ENCODE assay signal across 18 cellular contexts in genomic region chr5:68304421-68305052, GRCh38.
DNase-seq lines count a peak whose midpoint lies in the region; ATAC-seq and TF ChIP-seq lines count a peak whose summit lies in the region.
"Had no signal": no experiment of that assay in that cellular context is flagged by ENCODE, and none has a peak within 500 bp of the region (broad histone marks: within the 10 kb centered on the region; RNA-seq: fewer than 3 reads in every experiment).

No MANE protein-coding gene starts in this region.

- no peak overlapping the region for H3K4me2 ChIP-seq in mammary epithelial cell (ENCODE audit: insufficient read depth, low read depth, low read length)

- H3K4me1 ChIP-seq in mammary epithelial cell (ENCODE audit: insufficient read depth, low read length) (peaks cover 27% of the 10 kb centered on the region), breast epithelium (no peaks in the 10 kb centered on the region), gastrocnemius medialis (no peaks in the 10 kb centered on the region)

- H3K79me2 ChIP-seq in mammary epithelial cell (ENCODE audit: insufficient read depth, low read length) = peaks cover 3% of the 10 kb centered on the region

- no peak for TF ChIP-seq CTCF in mammary epithelial cell (conservative IDR thresholded peaks at IDR 0.05 in 1 of 2, IDR thresholded peaks at IDR 0.05 in 1 of 2; ENCODE audit: extremely low read depth in 1 of 2, insufficient read depth in 1 of 2, low read depth in 1 of 2, low read length in 2 of 2)
- no peak for TF ChIP-seq CTCF in breast epithelium (IDR thresholded peaks at IDR 0.05)
- no peak for TF ChIP-seq CTCF in fibroblast of the aortic adventitia (IDR thresholded peaks at IDR 0.05; ENCODE audit: insufficient read depth, low read length)
- TF ChIP-seq CTCF in gastrocnemius medialis (IDR thresholded peaks at IDR 0.05 in 4 of 5, conservative IDR thresholded peaks at IDR 0.05 in 1 of 5) = no peak

- intact Hi-C loops in mammary epithelial cell (cut with micrococcal nuclease) = no loop called here
- intact Hi-C loops in breast epithelium (cut with DNase I; ENCODE audit: low total_unique reads) = loop anchor here (5.0 kb wide), 1 partner anchor 533 kb away; no protein-coding TSS in a partner anchor
- intact Hi-C loops in gastrocnemius medialis (cut with DNase I; ENCODE audit: low total_unique reads) = no loop called here

- no peak overlapping the region for H3K4me3 ChIP-seq in mammary epithelial cell (replicated peaks in 1 of 3; ENCODE audit: insufficient read depth in 1 of 3, low read depth in 2 of 3, low read length in 3 of 3)
- no peak overlapping the region for H3K4me3 ChIP-seq in breast epithelium
- no peak overlapping the region for H3K4me3 ChIP-seq in fibroblast of the aortic adventitia (ENCODE audit: low read depth, low read length)
- no peak overlapping the region for H3K4me3 ChIP-seq in gastrocnemius medialis
- H3K4me3 ChIP-seq: right atrium auricular region had no signal

- no peak overlapping the region for H3K27ac ChIP-seq in mammary epithelial cell (ENCODE audit: insufficient read depth, low read depth, low read length)
- peak overlapping the region in 1 of 2 donors; percentile 64 for H3K27ac ChIP-seq in breast epithelium
- no peak overlapping the region for H3K27ac ChIP-seq in gastrocnemius medialis

- BruUV-seq in mammary epithelial cell (replicated peaks; lab: Mats Ljungman, UMichigan) = no TSS peak

- H4K20me1 ChIP-seq in mammary epithelial cell (ENCODE audit: insufficient read depth, low read length) = no peaks in the 10 kb centered on the region

- H3K27me3 ChIP-seq in mammary epithelial cell (ENCODE audit: insufficient read depth, low read length) (no peaks in the 10 kb centered on the region), breast epithelium (no peaks in the 10 kb centered on the region), gastrocnemius medialis (no peaks in the 10 kb centered on the region)
- H3K27me3 ChIP-seq: BE2C, right atrium auricular region had no signal

- WGBS in mammary epithelial cell (ENCODE audit: low coverage, missing lambda C conversion rate) = 78% methylated on average over 3 of the region's 3 CpGs

- in situ Hi-C loops in mammary epithelial cell (cut with MboI; ENCODE audit: low sequenced_read_pairs in 2 of 2) (no loop called here), gastrocnemius medialis (cut with MboI; ENCODE audit: low sequenced_read_pairs in 4 of 4) (no loop called here)

- H3K9me3 ChIP-seq in mammary epithelial cell (replicated peaks; ENCODE audit: insufficient read depth, low read length) (no peaks in the 10 kb centered on the region), breast epithelium (no peaks in the 10 kb centered on the region), gastrocnemius medialis (no peaks in the 10 kb centered on the region)
- H3K9me3 ChIP-seq: BE2C, right atrium auricular region had no signal

- no peak overlapping the region for H3K9ac ChIP-seq in mammary epithelial cell (ENCODE audit: insufficient read depth, low read length)

- DNase-seq in mammary epithelial cell (peak; percentile 40), breast epithelium (ENCODE audit: low spot score in 2 of 2) (no peak), RPMI7951 (ENCODE audit: low read depth) (peak; percentile 74), fibroblast of the aortic adventitia (ENCODE audit: low read depth) (peak; percentile 38), stromal cell of bone marrow (ENCODE audit: low read depth) (peak; percentile 16), gastrocnemius medialis (no peak)
- DNase-seq: effector memory CD4-positive, alpha-beta T cell; IMR-90; NCI-H1436; NCI-H526; nephron progenitor cell; Right ventricle myocardium superior; stimulated activated CD4-positive, alpha-beta T cell treated with anti-CD3 and anti-CD28 coated beads, Interleukin-4, amount 100 ng/mL, for 4 hours; stimulated activated naive B cell treated with anti-CD40 and anti-IgM and Interleukin-4, amounts not matched to agents 10 μg/mL and 1 μg/mL and 100 μg/mL, for 72 hours had no signal

- no peak for TF ChIP-seq POLR2A in breast epithelium (IDR thresholded peaks at IDR 0.05)
- no peak for TF ChIP-seq POLR2A in gastrocnemius medialis (IDR thresholded peaks at IDR 0.05)

- H3K36me3 ChIP-seq in mammary epithelial cell (ENCODE audit: insufficient read depth, low read length) = peaks cover 2% of the 10 kb centered on the region
- H3K36me3 ChIP-seq in breast epithelium = no peaks in the 10 kb centered on the region
- peaks cover 0 to 5% of the 10 kb centered on the region in 2 donors for H3K36me3 ChIP-seq in gastrocnemius medialis

- no peak overlapping the region for H2AFZ ChIP-seq in mammary epithelial cell (ENCODE audit: low read depth, low read length)

- CTCF ChIA-PET in mammary epithelial cell (lab: Charles Lee; ENCODE audit: low non-redundant PET) = no interaction called here

- ATAC-seq in HG03460 (IDR thresholded peaks at IDR 0.05; ENCODE audit: unreplicated experiment) (no peak), HG03565 (IDR thresholded peaks at IDR 0.05; ENCODE audit: unreplicated experiment) (no peak), gastrocnemius medialis (no peak)
- ATAC-seq: stimulated activated naive B cell treated with anti-CD40 and anti-IgM and Interleukin-4, amounts not matched to agents 10 μg/mL and 1 μg/mL and 100 μg/mL, for 72 hours had no signal

- dilution Hi-C loops in mammary epithelial cell (cut with HindIII; ENCODE audit: low sequenced_read_pairs) = no loop called here

Comparison
In these comparisons a context has a peak if more than half of its experiments do, and no peak if none do; other contexts are left out.
1. DNase-seq: peak in mammary epithelial cell (single experiment), RPMI7951 (single experiment), fibroblast of the aortic adventitia (single experiment) and stromal cell of bone marrow (single experiment); none in breast epithelium (0 of 2) and gastrocnemius medialis (0 of 2).